In genomic region chr3:46365737-46366524, GRCh38 we compare ENCODE assay signal across 30 cellular contexts. TPM values are rescaled to one million over a fixed set of nuclear protein-coding genes. Genes with fewer than 3 reads are reported as not detected.
A peak's percentile ranks its signal among the peaks of the same experiment; 100 is the strongest.
DNase-seq lines count a peak whose midpoint lies in the region; ATAC-seq and TF ChIP-seq lines count a peak whose summit lies in the region.
"Had no signal": no experiment of that assay in that cellular context is flagged by ENCODE, and none has a peak within 500 bp of the region (broad histone marks: within the 10 kb centered on the region; RNA-seq: fewer than 3 reads in every experiment).

No MANE protein-coding gene starts in this region.

- H3K36me3 Mint-ChIP-seq in natural killer cell treated with Interleukin-12 subunit alpha and Interleukin-12 subunit beta and Interleukin-15 and Interleukin-18, amount 100 ng/mL, for 72 hours: peaks cover 6% of the 10 kb centered on the region
- no peaks in the 10 kb centered on the region for H3K36me3 Mint-ChIP-seq in natural killer cell
- peaks cover 11% of the 10 kb centered on the region for H3K36me3 Mint-ChIP-seq in central memory CD8-positive, alpha-beta T cell (ENCODE audit: insufficient read depth)
- no peaks in the 10 kb centered on the region for H3K36me3 Mint-ChIP-seq in activated T-cell treated with anti-CD3 and anti-CD28 coated beads, Interleukin-2, amount 50 U/mL, for 24 hours (ENCODE audit: low read depth)
- H3K36me3 Mint-ChIP-seq: CD8-positive, alpha-beta T cell had no signal

- 92% methylated on average over 5 of the region's 5 CpGs for WGBS in esophagus muscularis mucosa
- 88 to 89% methylated on average over 5 of the region's 5 CpGs for WGBS in aorta, 2 donors

- H3K27ac Mint-ChIP-seq in natural killer cell treated with Interleukin-12 subunit alpha and Interleukin-12 subunit beta and Interleukin-15 and Interleukin-18, amount 100 ng/mL, for 72 hours: peak overlapping the region; percentile 75 to 82
- H3K27ac Mint-ChIP-seq in natural killer cell: peak overlapping the region in 1 of 2 donors; percentile 23
- H3K27ac Mint-ChIP-seq in central memory CD8-positive, alpha-beta T cell (ENCODE audit: low read depth): peak overlapping the region; percentile 86
- H3K27ac Mint-ChIP-seq in activated T-cell treated with anti-CD3 and anti-CD28 coated beads, Interleukin-2, amount 50 U/mL, for 24 hours: no peak overlapping the region
- H3K27ac Mint-ChIP-seq: CD8-positive, alpha-beta T cell had no signal

- H3K27me3 Mint-ChIP-seq in natural killer cell treated with Interleukin-12 subunit alpha and Interleukin-12 subunit beta and Interleukin-15 and Interleukin-18, amount 100 ng/mL, for 72 hours: no peaks in the 10 kb centered on the region
- no peaks in the 10 kb centered on the region for H3K27me3 Mint-ChIP-seq in natural killer cell (ENCODE audit: low read depth in 2 of 2)
- no peaks in the 10 kb centered on the region for H3K27me3 Mint-ChIP-seq in central memory CD8-positive, alpha-beta T cell
- H3K27me3 Mint-ChIP-seq in activated T-cell treated with anti-CD3 and anti-CD28 coated beads, Interleukin-2, amount 50 U/mL, for 24 hours: peaks cover 28% of the 10 kb centered on the region

- intact Hi-C loops in natural killer cell (cut with micrococcal nuclease): loop anchor here (5.0 kb wide), 1 partner anchor 139 kb away; no protein-coding TSS in a partner anchor
- intact Hi-C loops in esophagus muscularis mucosa (cut with DNase I): no loop called here
- intact Hi-C loops in aorta (cut with DNase I): no loop called here

- H3K27ac ChIP-seq in esophagus muscularis mucosa (replicated peaks in 1 of 4) (no peak overlapping the region), aorta (ENCODE audit: low read depth in 1 of 2, low read length in 2 of 2) (no peak overlapping the region)
- H3K27ac ChIP-seq: A549, SJCRH30 had no signal

- no peak for TF ChIP-seq EP300 in esophagus muscularis mucosa (IDR thresholded peaks at IDR 0.05)

- H3K4me3 ChIP-seq in esophagus muscularis mucosa: no peak overlapping the region
- H3K4me3 ChIP-seq in aorta (ENCODE audit: low read length in 2 of 2): no peak overlapping the region
- H3K4me3 ChIP-seq: A549; BLaER1 treated with 17β-estradiol and CSF1 and Interleukin-3, amounts not matched to agents 10 nM and 100 nM; GM12878; HAP-1; MG63; SJCRH30 had no signal

- H3K4me3 Mint-ChIP-seq in natural killer cell treated with Interleukin-12 subunit alpha and Interleukin-12 subunit beta and Interleukin-15 and Interleukin-18, amount 100 ng/mL, for 72 hours: peak overlapping the region; percentile 29
- no peak overlapping the region for H3K4me3 Mint-ChIP-seq in natural killer cell
- peak overlapping the region; percentile 38 for H3K4me3 Mint-ChIP-seq in central memory CD8-positive, alpha-beta T cell
- H3K4me3 Mint-ChIP-seq in activated T-cell treated with anti-CD3 and anti-CD28 coated beads, Interleukin-2, amount 50 U/mL, for 24 hours: no peak overlapping the region
- H3K4me3 Mint-ChIP-seq: CD8-positive, alpha-beta T cell had no signal

- TF ChIP-seq CTCF in natural killer cell (IDR thresholded peaks at IDR 0.05) (no peak), esophagus muscularis mucosa (IDR thresholded peaks at IDR 0.05) (no peak)

- H3K27me3 ChIP-seq in esophagus muscularis mucosa: peaks cover 0 to 2% (median 0%) of the 10 kb centered on the region in 4 donors
- no peaks in the 10 kb centered on the region for H3K27me3 ChIP-seq in aorta (ENCODE audit: control insufficient read depth in 1 of 2, insufficient read depth in 2 of 2, low read length in 1 of 2)
- H3K27me3 ChIP-seq: BLaER1 treated with 17β-estradiol and CSF1 and Interleukin-3, amounts not matched to agents 10 nM and 100 nM; MG63; SJCRH30 had no signal

- H3K4me1 Mint-ChIP-seq in natural killer cell treated with Interleukin-12 subunit alpha and Interleukin-12 subunit beta and Interleukin-15 and Interleukin-18, amount 100 ng/mL, for 72 hours (ENCODE audit: low read depth in 2 of 2): peaks cover 62 to 83% of the 10 kb centered on the region in 2 donors
- peaks cover 32 to 55% of the 10 kb centered on the region in 2 donors for H3K4me1 Mint-ChIP-seq in natural killer cell
- H3K4me1 Mint-ChIP-seq in central memory CD8-positive, alpha-beta T cell: peaks cover 71% of the 10 kb centered on the region
- peaks cover 57% of the 10 kb centered on the region for H3K4me1 Mint-ChIP-seq in activated T-cell treated with anti-CD3 and anti-CD28 coated beads, Interleukin-2, amount 50 U/mL, for 24 hours (ENCODE audit: low read depth)

- H3K9me3 ChIP-seq in esophagus muscularis mucosa (no peaks in the 10 kb centered on the region), aorta (ENCODE audit: control insufficient read depth, low read length) (peaks cover 2% of the 10 kb centered on the region)
- H3K9me3 ChIP-seq: A549, HAP-1, MG63, SJCRH30 had no signal

- H3K4me1 ChIP-seq in esophagus muscularis mucosa: peaks cover 0 to 6% (median under 1%) of the 10 kb centered on the region in 4 donors
- H3K4me1 ChIP-seq in aorta (ENCODE audit: control insufficient read depth in 1 of 2, insufficient read depth in 2 of 2, low read length in 2 of 2): no peaks in the 10 kb centered on the region
- H3K4me1 ChIP-seq: A549, HAP-1, SJCRH30 had no signal

- TF ChIP-seq POLR2A in esophagus muscularis mucosa (IDR thresholded peaks at IDR 0.05; ENCODE audit: low read depth): no peak

- no peak for ATAC-seq in natural killer cell treated with Interleukin-12 subunit alpha and Interleukin-12 subunit beta and Interleukin-15 and Interleukin-18, amount 100 ng/mL, for 72 hours
- no peak for ATAC-seq in natural killer cell
- ATAC-seq in central memory CD8-positive, alpha-beta T cell (replicated peaks; ENCODE audit: extremely low read depth, poor library complexity, severe bottlenecking): no peak
- ATAC-seq in aorta (ENCODE audit: low FRiP score): no peak
- ATAC-seq: A549; CD8-positive, alpha-beta T cell; GM12878; PC-3; Right ventricle myocardium inferior had no signal

- H3K9me3 Mint-ChIP-seq in natural killer cell treated with Interleukin-12 subunit alpha and Interleukin-12 subunit beta and Interleukin-15 and Interleukin-18, amount 100 ng/mL, for 72 hours: peaks cover 4% of the 10 kb centered on the region
- H3K9me3 Mint-ChIP-seq in natural killer cell: no peaks in the 10 kb centered on the region
- no peaks in the 10 kb centered on the region for H3K9me3 Mint-ChIP-seq in central memory CD8-positive, alpha-beta T cell
- no peaks in the 10 kb centered on the region for H3K9me3 Mint-ChIP-seq in activated T-cell treated with anti-CD3 and anti-CD28 coated beads, Interleukin-2, amount 50 U/mL, for 24 hours
- H3K9me3 Mint-ChIP-seq: CD8-positive, alpha-beta T cell had no signal

- no peak for DNase-seq in natural killer cell treated with Interleukin-12 subunit alpha and Interleukin-12 subunit beta and Interleukin-15 and Interleukin-18, amount 100 ng/mL, for 72 hours (ENCODE audit: low spot score)
- DNase-seq in natural killer cell: no peak
- DNase-seq in central memory CD8-positive, alpha-beta T cell (ENCODE audit: low spot score in 2 of 2): no peak
- peak; percentile 74 for DNase-seq in esophagus muscularis mucosa (ENCODE audit: extremely low spot score)
- DNase-seq in aorta: no peak
- no peak for DNase-seq in inferior parietal cortex (ENCODE audit: extremely low spot score)
- DNase-seq in activated T-cell treated with anti-CD3 and anti-CD28 coated beads, Interleukin-2, amount 50 U/mL, for 24 hours: no peak
- DNase-seq: AML-193; CD8-positive, alpha-beta T cell; DMS 273 treated with DMSO at 0.1 percent for 48 hours; DMS79; EL; GDM1; GOT3; KBM-7; MG63; NCI-H1105 treated with DMSO at 0.1 percent for 48 hours; NCI-H146; NCI-H1930; NCI-H2107; NCI-H524; NCI-H774; NK-92 treated with Interleukin-12 subunit alpha and Interleukin-12 subunit beta, amount 100 ng/mL, for 24 hours; PC-3; SJCRH30 had no signal

- H3K36me3 ChIP-seq in esophagus muscularis mucosa (no peaks in the 10 kb centered on the region), aorta (ENCODE audit: control insufficient read depth in 1 of 2, insufficient read depth in 2 of 2, low read length in 1 of 2) (no peaks in the 10 kb centered on the region)
- H3K36me3 ChIP-seq: HAP-1, MG63, SJCRH30 had no signal

RNA-seq across cellular contexts. Expression of gene CCR5, which starts 4.8 kb away (rescaled TPM):
- total RNA-seq in natural killer cell treated with Interleukin-12 subunit alpha and Interleukin-12 subunit beta and Interleukin-15 and Interleukin-18, amount 100 ng/mL, for 72 hours: 10 to 100 TPM; 28.3 to 46.2 TPM
- total RNA-seq in natural killer cell (1 to 10 TPM in 2 of 3 donors, under 1 TPM in 1; 0.59 to 7.6 (median 1.0) TPM), esophagus muscularis mucosa (1 to 10 TPM in 1 of 4 donors, under 1 TPM in 3; 0.39 to 3.0 (median 0.44) TPM), aorta (1 to 10 TPM; 4.1 to 5.7 TPM)
- polyA plus RNA-seq in aorta: 1 to 10 TPM in 1 of 2 donors, under 1 TPM in 1; 0.05 to 2.1 TPM
- total RNA-seq: PC-3, SJCRH30 had no signal
- polyA plus RNA-seq: A549 had no signal

RNA-seq across cellular contexts. Expression of gene CCR2, which starts 12.0 kb away (rescaled TPM):
- total RNA-seq in natural killer cell treated with Interleukin-12 subunit alpha and Interleukin-12 subunit beta and Interleukin-15 and Interleukin-18, amount 100 ng/mL, for 72 hours: 1 to 10 TPM in 1 of 2 donors, under 1 TPM in 1; 0.48 to 2.5 TPM
- total RNA-seq in natural killer cell (1 to 10 TPM in 2 of 3 donors, under 1 TPM in 1; 0.21 to 9.8 (median 1.7) TPM), esophagus muscularis mucosa (1 to 10 TPM in 3 of 4 donors, under 1 TPM in 1; 0.46 to 6.0 (median 2.3) TPM), aorta (1 to 10 TPM; 2.8 to 6.2 TPM)
- under 1 TPM in 1 of 2 donors, not detected in 1; 0.18 TPM for polyA plus RNA-seq in aorta
- total RNA-seq: PC-3, SJCRH30 had no signal
- polyA plus RNA-seq: A549 had no signal

RNA-seq across cellular contexts. Expression of gene CCRL2, which starts 41.1 kb away (rescaled TPM):
- total RNA-seq in natural killer cell treated with Interleukin-12 subunit alpha and Interleukin-12 subunit beta and Interleukin-15 and Interleukin-18, amount 100 ng/mL, for 72 hours: 1 to 10 TPM; 4.0 to 6.2 TPM
- total RNA-seq in natural killer cell (1 to 10 TPM; 3.0 to 4.6 (median 3.8) TPM), esophagus muscularis mucosa (1 to 10 TPM; 1.1 to 3.0 (median 2.0) TPM), aorta (1 to 10 TPM; 3.1 to 5.1 TPM)
- 1 to 10 TPM in 1 of 2 donors, under 1 TPM in 1; 0.59 to 1.8 TPM for polyA plus RNA-seq in aorta
- total RNA-seq: SJCRH30 had no signal
- polyA plus RNA-seq: A549 had no signal

Comparison
In these comparisons a context has a peak if more than half of its experiments do, and no peak if none do; other contexts are left out.
1. H3K4me3 Mint-ChIP-seq: peak in natural killer cell treated with Interleukin-12 subunit alpha and Interleukin-12 subunit beta and Interleukin-15 and Interleukin-18, amount 100 ng/mL, for 72 hours (single experiment) and central memory CD8-positive, alpha-beta T cell (single experiment); none in natural killer cell (single experiment) and activated T-cell treated with anti-CD3 and anti-CD28 coated beads, Interleukin-2, amount 50 U/mL, for 24 hours (single experiment).